In the genomic region with DNA sequence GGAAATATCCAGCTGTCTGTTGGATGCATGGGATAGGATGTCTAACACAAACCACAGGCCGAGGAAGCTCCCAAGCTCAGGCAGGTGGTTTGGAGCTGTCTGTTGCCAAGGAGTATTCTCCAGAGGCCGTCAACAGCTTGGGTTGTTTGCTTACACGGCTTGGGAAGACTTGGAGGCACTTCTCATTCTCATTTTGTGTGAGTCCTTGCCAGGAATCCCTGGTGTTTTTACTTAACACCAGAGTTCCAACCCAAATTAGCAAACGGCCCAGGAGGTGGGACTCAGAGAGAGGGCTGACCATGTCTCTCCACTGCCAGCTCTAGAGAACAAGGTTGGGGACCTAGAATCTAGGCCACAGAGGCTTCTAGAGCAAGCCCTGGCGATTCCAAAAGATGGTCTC, we compare ENCODE assay signal across 14 cellular contexts.
A peak's percentile ranks its signal among the peaks of the same experiment; 100 is the strongest.
DNase-seq lines count a peak whose midpoint lies in the region; ATAC-seq and TF ChIP-seq lines count a peak whose summit lies in the region.
"Had no signal": no experiment of that assay in that cellular context is flagged by ENCODE, and none has a peak within 500 bp of the region (broad histone marks: within the 10 kb centered on the region; RNA-seq: fewer than 3 reads in every experiment).

No MANE protein-coding gene starts in this region.

- DNase-seq in DMS79 treated with DMSO at 0.1 percent for 48 hours (lab: John Stamatoyannopoulos, UW) (peak; percentile 35), DMS79 (lab: John Stamatoyannopoulos, UW) (no peak), choroid plexus epithelial cell (ENCODE audit: low read depth) (peak; percentile 56), mucosa of descending colon (no peak), tibial artery (peak; percentile 57 to 73), NCI-H1092 treated with DMSO at 0.1 percent for 48 hours (lab: John Stamatoyannopoulos, UW) (no peak)
- DNase-seq in stimulated activated CD4-positive, alpha-beta T cell treated with anti-CD3 and anti-CD28 coated beads, Interleukin-1b, Interleukin-23, amount 100 ng/mL, for 48 hours, result no peak
- DNase-seq: amygdala, mesenchymal stem cell, MM.1S, NCI-H226 had no signal

- intact Hi-C loops in mucosa of descending colon (cut with DNase I, micrococcal nuclease), result no loop called here
- intact Hi-C loops in tibial artery (cut with DNase I; ENCODE audit: low total_unique reads), result no loop called here

- no peak for TF ChIP-seq CTCF in choroid plexus epithelial cell (conservative IDR thresholded peaks at IDR 0.05; ENCODE audit: low read depth, low read length)
- TF ChIP-seq CTCF in mucosa of descending colon (IDR thresholded peaks at IDR 0.05), result no peak
- TF ChIP-seq CTCF in tibial artery (IDR thresholded peaks at IDR 0.05), result no peak

- no peaks in the 10 kb centered on the region for H3K27me3 ChIP-seq in tibial artery
- H3K27me3 ChIP-seq: BLaER1 had no signal

- peak overlapping the region; percentile 32 for H3K27ac ChIP-seq in tibial artery
- H3K27ac ChIP-seq: 22Rv1, BLaER1 had no signal

- H3K4me3 ChIP-seq in choroid plexus epithelial cell (ENCODE audit: low read depth, low read length) (no peak overlapping the region), mucosa of descending colon (no peak overlapping the region), tibial artery (no peak overlapping the region)
- H3K4me3 ChIP-seq: BLaER1 had no signal

- no peaks in the 10 kb centered on the region for H3K4me1 ChIP-seq in mucosa of descending colon (ENCODE audit: low read depth)
- H3K4me1 ChIP-seq in tibial artery, result peaks cover 0 to 15% (median 2%) of the 10 kb centered on the region in 4 donors
- H3K4me1 ChIP-seq: BLaER1 had no signal

- peak; percentile 33 for ATAC-seq in mucosa of descending colon
- ATAC-seq in GM18870 (IDR thresholded peaks at IDR 0.05; ENCODE audit: unreplicated experiment), result no peak

- no peaks in the 10 kb centered on the region for H3K36me3 ChIP-seq in mucosa of descending colon (ENCODE audit: low read depth)
- no peaks in the 10 kb centered on the region for H3K36me3 ChIP-seq in tibial artery
- H3K36me3 ChIP-seq: BLaER1 had no signal

- H3K9me3 ChIP-seq in mucosa of descending colon (no peaks in the 10 kb centered on the region), tibial artery (no peaks in the 10 kb centered on the region)
- H3K9me3 ChIP-seq: BLaER1 had no signal

Comparison
In these comparisons a context has a peak if more than half of its experiments do, and no peak if none do; other contexts are left out.
1. DNase-seq: peak in DMS79 treated with DMSO at 0.1 percent for 48 hours (single experiment), choroid plexus epithelial cell (single experiment) and tibial artery (2 of 2); none in DMS79 (single experiment), mucosa of descending colon (0 of 3), stimulated activated CD4-positive, alpha-beta T cell treated with anti-CD3 and anti-CD28 coated beads, Interleukin-1b, Interleukin-23, amount 100 ng/mL, for 48 hours (single experiment) and NCI-H1092 treated with DMSO at 0.1 percent for 48 hours (single experiment).